In genomic region chr10:112953075-112953501, GRCh38 we compare ENCODE assay signal across 8 cellular contexts. TPM values are rescaled to one million over a fixed set of nuclear protein-coding genes. Genes with fewer than 3 reads are reported as not detected.
A peak's percentile ranks its signal among the peaks of the same experiment; 100 is the strongest.
DNase-seq lines count a peak whose midpoint lies in the region; ATAC-seq and TF ChIP-seq lines count a peak whose summit lies in the region.

No MANE protein-coding gene starts in this region.

- TF ChIP-seq CTCF in C4-2B (conservative IDR thresholded peaks at IDR 0.05) (no peak), gastroesophageal sphincter (IDR thresholded peaks at IDR 0.05) (no peak), neutrophil (IDR thresholded peaks at IDR 0.05) (no peak)

- DNase-seq in SW480 (ENCODE audit: low spot score) (peak; percentile 33), Karpas-422 (no peak), NCI-H187 treated with DMSO at 0.1 percent for 48 hours (lab: John Stamatoyannopoulos, UW) (no peak)
- no peak for DNase-seq in stimulated activated CD4-positive, alpha-beta T cell treated with anti-CD3 and anti-CD28 coated beads, Interleukin-1b, Interleukin-23, amount 100 ng/mL, for 48 hours

- ATAC-seq in gastroesophageal sphincter (no peak), GM18907 (IDR thresholded peaks at IDR 0.05; ENCODE audit: unreplicated experiment) (no peak)

- H3K9me3 ChIP-seq in gastroesophageal sphincter (no peaks in the 10 kb centered on the region), neutrophil (no peaks in the 10 kb centered on the region), Karpas-422 (ENCODE audit: low read length) (no peaks in the 10 kb centered on the region)

- TF ChIP-seq EP300 in gastroesophageal sphincter (IDR thresholded peaks at IDR 0.05), result no peak

- H4K20me1 ChIP-seq in Karpas-422 (ENCODE audit: insufficient read depth, low read depth, low read length), result no peaks in the 10 kb centered on the region

- H3K4me1 ChIP-seq in gastroesophageal sphincter (peaks cover 11 to 71% (median 26%) of the 10 kb centered on the region in 3 donors), neutrophil (ENCODE audit: control insufficient read depth in 1 of 2, insufficient read depth in 1 of 2, low read depth in 1 of 2, low read length in 1 of 2) (peaks cover 51 to 53% of the 10 kb centered on the region in 2 experiments), Karpas-422 (ENCODE audit: low read length) (peaks cover 3% of the 10 kb centered on the region)

- H3K4me2 ChIP-seq in Karpas-422 (ENCODE audit: low read depth, low read length, poor library complexity, severe bottlenecking), result no peak overlapping the region

- H3K4me3 ChIP-seq in gastroesophageal sphincter, result peak overlapping the region; percentile 80 to 88
- peak overlapping the region; percentile 66 to 94 for H3K4me3 ChIP-seq in neutrophil (ENCODE audit: low read depth in 1 of 2, low read length in 1 of 2)
- H3K4me3 ChIP-seq in Karpas-422 (ENCODE audit: low read length), result no peak overlapping the region

- H3K27me3 ChIP-seq in gastroesophageal sphincter (no peaks in the 10 kb centered on the region), neutrophil (peaks cover 21% of the 10 kb centered on the region), Karpas-422 (ENCODE audit: low read length) (no peaks in the 10 kb centered on the region)

- H3K79me2 ChIP-seq in Karpas-422 (ENCODE audit: low read length), result no peaks in the 10 kb centered on the region

- no peaks in the 10 kb centered on the region for H3K9me2 ChIP-seq in Karpas-422 (replicated peaks; ENCODE audit: insufficient read depth, low read length)

- H3K36me3 ChIP-seq in gastroesophageal sphincter, result no peaks in the 10 kb centered on the region
- H3K36me3 ChIP-seq in neutrophil, result no peaks in the 10 kb centered on the region
- H3K36me3 ChIP-seq in Karpas-422 (ENCODE audit: insufficient read depth, low read length), result no peaks in the 10 kb centered on the region

- H3K27ac ChIP-seq in C4-2B (peak overlapping the region; percentile 87), gastroesophageal sphincter (peak overlapping the region in 3 of 4 donors; percentile 89 to 98 (median 92)), neutrophil (no peak overlapping the region), Karpas-422 (ENCODE audit: low read length) (no peak overlapping the region)

- no peak overlapping the region for H2AFZ ChIP-seq in Karpas-422 (ENCODE audit: low read length)

- no peak for TF ChIP-seq POLR2A in gastroesophageal sphincter (IDR thresholded peaks at IDR 0.05)

- WGBS in gastroesophageal sphincter (ENCODE audit: low coverage in 1 of 2), 2 donors, result 8 to 18% methylated on average over 7 to 18 of the region's 19 CpGs

- no peak overlapping the region for H3K9ac ChIP-seq in Karpas-422 (ENCODE audit: low read length)

RNA-seq across cellular contexts. Expression of gene TCF7L2, which starts 3.0 kb away (rescaled TPM):
- 10 to 100 TPM; 12.6 to 22.4 (median 20.2) TPM for total RNA-seq in gastroesophageal sphincter
- total RNA-seq in Karpas-422 (2014; rRNA removed; shearing (Covaris generic); ENCODE audit: low replicate concordance), result 0.07 TPM in 1 of 2 replicates, not detected in the other

Comparison
In these comparisons a context has a peak if more than half of its experiments do, and no peak if none do; other contexts are left out.
1. H3K27ac ChIP-seq: peak in C4-2B (single experiment) and gastroesophageal sphincter (3 of 4); none in neutrophil (single experiment) and Karpas-422 (single experiment).
2. RNA of gene TCF7L2, which starts 3.0 kb away (total RNA-seq): 12.6 to 22.4 TPM in gastroesophageal sphincter; 0.07 TPM in Karpas-422; every median in the first group is over 10 times any median in the second.